ENCODE assay signal across 8 cellular contexts in the genomic region with DNA sequence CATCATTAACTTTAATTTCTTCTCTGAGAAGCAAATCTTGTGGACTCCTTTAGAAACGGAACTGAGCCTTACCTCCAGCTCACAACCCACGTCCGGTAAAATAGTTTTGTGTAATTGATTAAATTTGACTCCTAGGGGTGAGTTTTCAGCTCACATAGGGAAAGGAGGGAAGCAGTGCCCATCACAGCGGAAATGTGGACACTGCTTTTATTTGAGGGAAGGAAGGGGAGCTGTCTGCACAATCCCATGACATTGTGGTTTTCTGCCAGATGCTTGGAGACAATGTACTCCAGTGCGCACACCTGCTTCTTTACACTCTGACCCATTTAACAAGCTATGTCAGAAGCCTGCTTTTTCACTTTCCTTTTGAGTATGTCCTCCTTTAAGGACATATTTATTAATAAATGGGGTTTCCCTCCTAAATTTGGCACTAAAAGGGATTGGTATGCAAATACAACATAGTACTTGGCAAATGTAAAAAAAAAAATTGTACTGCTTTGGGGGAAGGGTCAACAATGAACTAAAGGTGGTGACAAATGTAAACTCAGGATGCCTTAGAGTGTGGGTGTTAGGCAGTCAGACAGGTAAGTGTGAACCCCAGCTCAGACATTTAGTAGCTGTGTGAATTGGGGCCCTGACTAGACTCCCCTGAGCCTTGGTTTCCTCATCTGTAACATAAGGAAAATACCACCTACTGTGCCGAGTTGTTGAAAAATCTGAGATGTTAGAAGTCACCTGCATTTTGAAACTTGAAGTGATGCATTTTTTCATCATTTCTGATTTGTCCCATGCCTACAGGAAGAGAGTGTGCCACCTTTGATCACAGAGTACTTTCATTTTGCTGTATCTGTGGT.
A peak's percentile ranks its signal among the peaks of the same experiment; 100 is the strongest.
DNase-seq lines count a peak whose midpoint lies in the region; ATAC-seq, FAIRE-seq and TF ChIP-seq lines count a peak whose summit lies in the region.

No MANE protein-coding gene starts in this region.

- H3K9me3 ChIP-seq in ovary = no peaks in the 10 kb centered on the region

- no peak for TF ChIP-seq POLR2A in ovary (IDR thresholded peaks at IDR 0.05)

- H3K36me3 ChIP-seq in ovary = no peaks in the 10 kb centered on the region

- H3K36me3 Mint-ChIP-seq in memory B cell = no peaks in the 10 kb centered on the region

- no peak for TF ChIP-seq EP300 in ovary (IDR thresholded peaks at IDR 0.05)

- H3K4me3 ChIP-seq in ovary = no peak overlapping the region

- H3K27me3 ChIP-seq in ovary = no peaks in the 10 kb centered on the region

- H3K4me1 ChIP-seq in ovary (ENCODE audit: insufficient read depth) = no peaks in the 10 kb centered on the region

- H3K27me3 Mint-ChIP-seq in memory B cell = no peaks in the 10 kb centered on the region

- DNase-seq in stimulated activated CD4-positive, alpha-beta T cell treated with anti-CD3 and anti-CD28 coated beads, Interleukin-4, amount 100 ng/mL, for 24 hours = peak; percentile 31
- no peak for DNase-seq in stimulated activated CD4-positive, alpha-beta T cell treated with anti-CD3 and anti-CD28 coated beads, Interleukin-4, amount 100 ng/mL, for 4 hours
- DNase-seq in T-helper 1 cell = peak in 4 of 5 donors; percentile 38 to 48 (median 48)
- DNase-seq in memory B cell (ENCODE audit: low spot score in 2 of 2) = peak; percentile 64 to 65
- DNase-seq in RCC 7860 (ENCODE audit: low spot score) = no peak
- no peak for DNase-seq in activated gamma-delta T cell treated with Interleukin-2 at 50 U/mL for 16 hours
- DNase-seq in ovary = no peak

- no peaks in the 10 kb centered on the region for H3K9me3 Mint-ChIP-seq in memory B cell

- H3K27ac Mint-ChIP-seq in memory B cell = peak overlapping the region; percentile 100

- TF ChIP-seq CTCF in ovary (IDR thresholded peaks at IDR 0.05) = no peak

- ATAC-seq in HG02943 (IDR thresholded peaks at IDR 0.05; ENCODE audit: low read depth, unreplicated experiment) (peak; percentile 68), memory B cell (ENCODE audit: low read depth) (peak; percentile 71)

- intact Hi-C loops in ovary (cut with DNase I) = no loop called here

- peaks cover 37% of the 10 kb centered on the region for H3K4me1 Mint-ChIP-seq in memory B cell

- no peak overlapping the region for H3K27ac ChIP-seq in ovary

- peak overlapping the region; percentile 70 for H3K4me3 Mint-ChIP-seq in memory B cell

- 74 to 79% (median 75%) methylated on average over 6 of the region's 6 CpGs for WGBS in ovary, 3 donors

- FAIRE-seq in RCC 7860 (lab: Jason Lieb, UNC) = no peak

Comparison
In these comparisons a context has a peak if more than half of its experiments do, and no peak if none do; other contexts are left out.
1. DNase-seq: peak in stimulated activated CD4-positive, alpha-beta T cell treated with anti-CD3 and anti-CD28 coated beads, Interleukin-4, amount 100 ng/mL, for 24 hours (single experiment), T-helper 1 cell (4 of 5) and memory B cell (2 of 2); none in stimulated activated CD4-positive, alpha-beta T cell treated with anti-CD3 and anti-CD28 coated beads, Interleukin-4, amount 100 ng/mL, for 4 hours (0 of 2), RCC 7860 (single experiment), activated gamma-delta T cell treated with Interleukin-2 at 50 U/mL for 16 hours (single experiment) and ovary (0 of 5).